ENCODE assay signal across 1 cellular context in the genomic region with DNA sequence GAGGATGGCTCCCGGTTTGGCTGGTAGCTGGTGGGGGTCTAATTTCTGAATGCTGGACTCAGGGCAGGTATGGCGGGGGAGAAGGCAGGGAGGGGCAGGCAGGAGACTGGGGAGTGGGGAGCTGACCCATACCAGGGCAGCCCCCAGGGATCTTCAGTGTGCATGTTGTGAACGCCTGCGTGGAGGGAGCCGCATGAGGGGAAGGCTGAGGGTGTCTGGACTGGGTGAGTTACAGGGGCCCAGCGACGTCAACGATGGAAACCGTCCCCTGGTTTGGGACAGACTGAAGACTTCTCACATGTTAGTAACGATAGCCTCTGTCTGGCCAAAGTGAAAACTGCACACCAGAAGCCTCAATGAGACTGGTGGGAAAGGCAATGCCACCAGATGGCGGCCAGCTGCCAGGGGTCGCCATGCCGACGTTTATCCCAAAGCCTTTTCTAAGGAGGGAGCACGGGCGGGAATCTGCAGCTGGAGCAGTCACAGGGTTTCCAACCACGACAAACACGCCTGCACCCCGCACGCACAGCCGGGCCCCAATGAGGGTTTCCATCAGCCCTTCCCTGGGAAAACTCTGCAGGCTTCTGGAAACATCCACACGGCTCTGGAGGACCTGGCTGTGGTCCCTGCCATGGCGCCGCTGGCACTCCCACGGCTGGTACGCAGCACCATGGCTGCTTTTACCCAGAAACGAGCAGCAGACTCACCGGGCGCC.
TF ChIP-seq lines count a peak whose summit lies in the region.

No MANE protein-coding gene starts in this region.

TF ChIP-seq in HepG2, 621 proteins besides CTCF, POLR2A, EP300 and RAD21:
- TF ChIP-seq ZBTB42 (CRISPR knock-in tag; IDR thresholded peaks at IDR 0.05) (no peak), AGO2 (optimal IDR thresholded peaks at IDR 0.05; ENCODE audit: low read depth, low read length) (peak; percentile 83)
